Comparison of ENCODE assay signal across 22 cellular contexts in genomic region chr4:168955674-168956073, GRCh38. TPM values are rescaled to one million over a fixed set of nuclear protein-coding genes. Genes with fewer than 3 reads are reported as not detected.
DNase-seq lines count a peak whose midpoint lies in the region; ATAC-seq, FAIRE-seq and TF ChIP-seq lines count a peak whose summit lies in the region.
"Had no signal": no experiment of that assay in that cellular context is flagged by ENCODE, and none has a peak within 500 bp of the region (broad histone marks: within the 10 kb centered on the region; RNA-seq: fewer than 3 reads in every experiment).

No MANE protein-coding gene starts in this region.

- CTCF ChIA-PET in mammary epithelial cell (lab: Charles Lee; ENCODE audit: low non-redundant PET) = no interaction called here

- TF ChIP-seq POLR2A in breast epithelium (IDR thresholded peaks at IDR 0.05) = no peak

- no TSS peak for BruUV-seq in mammary epithelial cell (replicated peaks; lab: Mats Ljungman, UMichigan)

- no peak for ATAC-seq in HG02642 (IDR thresholded peaks at IDR 0.05; ENCODE audit: poor library complexity, unreplicated experiment)
- no peak for ATAC-seq in HG02884 (IDR thresholded peaks at IDR 0.05; ENCODE audit: unreplicated experiment)

- H3K4me3 ChIP-seq in mammary epithelial cell (replicated peaks in 1 of 3; ENCODE audit: insufficient read depth in 1 of 3, low read depth in 2 of 3, low read length in 3 of 3) = no peak overlapping the region
- H3K4me3 ChIP-seq in breast epithelium = no peak overlapping the region
- no peak overlapping the region for H3K4me3 ChIP-seq in bronchial epithelial cell (ENCODE audit: low read depth, low read length)
- H3K4me3 ChIP-seq in mesenchymal stem cell (ENCODE audit: insufficient read depth in 1 of 2, low read depth in 1 of 2, low read length in 2 of 2) = no peak overlapping the region
- H3K4me3 ChIP-seq: SJSA1 had no signal

- H3K4me3 Mint-ChIP-seq in type B pancreatic cell = no peak overlapping the region
- H3K4me3 Mint-ChIP-seq: CD4-positive, alpha-beta memory T cell had no signal

- no peak overlapping the region for H2AK5ac ChIP-seq in mesenchymal stem cell (ENCODE audit: low read length, severe bottlenecking)

- H3K4me2 ChIP-seq in mammary epithelial cell (ENCODE audit: insufficient read depth, low read depth, low read length) = no peak overlapping the region
- no peak overlapping the region for H3K4me2 ChIP-seq in mesenchymal stem cell (ENCODE audit: low read length, poor library complexity, severe bottlenecking)

- no peak overlapping the region for H3K14ac ChIP-seq in mesenchymal stem cell (ENCODE audit: low read length in 2 of 2)

- H3K27ac ChIP-seq in mammary epithelial cell (ENCODE audit: insufficient read depth, low read depth, low read length) (no peak overlapping the region), breast epithelium (no peak overlapping the region), mesenchymal stem cell (ENCODE audit: low read length, poor library complexity, severe bottlenecking) (no peak overlapping the region)
- H3K27ac ChIP-seq: HL-60, RWPE1, SJSA1 had no signal

- in situ Hi-C loops in mammary epithelial cell (cut with MboI; ENCODE audit: low sequenced_read_pairs in 2 of 2) = no loop called here

- no peak overlapping the region for H3K23ac ChIP-seq in mesenchymal stem cell (ENCODE audit: low read length in 2 of 2)

- dilution Hi-C loops in mammary epithelial cell (cut with HindIII; ENCODE audit: low sequenced_read_pairs) = no loop called here

- H3K4ac ChIP-seq in mesenchymal stem cell (ENCODE audit: low read depth in 1 of 2, low read length in 2 of 2) = no peak overlapping the region

- peaks cover 9% of the 10 kb centered on the region for H3K9me3 Mint-ChIP-seq in type B pancreatic cell

- H3K18ac ChIP-seq in mesenchymal stem cell (ENCODE audit: low read depth in 1 of 2, low read length in 2 of 2) = no peak overlapping the region

- intact Hi-C loops in mammary epithelial cell (cut with micrococcal nuclease) (no loop called here), breast epithelium (cut with DNase I; ENCODE audit: low total_unique reads) (no loop called here)

- no peak overlapping the region for H2BK5ac ChIP-seq in mesenchymal stem cell (ENCODE audit: low read depth, low read length, poor library complexity, severe bottlenecking)

- H3K27me3 Mint-ChIP-seq in type B pancreatic cell = no peaks in the 10 kb centered on the region

- H4K20me1 ChIP-seq in mammary epithelial cell (ENCODE audit: insufficient read depth, low read length) = no peaks in the 10 kb centered on the region

- H2AFZ ChIP-seq in mammary epithelial cell (ENCODE audit: low read depth, low read length) = no peak overlapping the region
- no peak overlapping the region for H2AFZ ChIP-seq in mesenchymal stem cell (ENCODE audit: low read depth, low read length)

- H2BK15ac ChIP-seq in mesenchymal stem cell (ENCODE audit: low read depth, poor library complexity, severe bottlenecking) = no peak overlapping the region

- no peaks in the 10 kb centered on the region for H3K4me1 Mint-ChIP-seq in type B pancreatic cell (ENCODE audit: unreplicated experiment)

- H3K36me3 Mint-ChIP-seq in type B pancreatic cell = peaks cover 19% of the 10 kb centered on the region

- peak; percentile 35 for DNase-seq in mammary epithelial cell
- no peak for DNase-seq in breast epithelium (ENCODE audit: low spot score in 2 of 2)
- peak; percentile 13 for DNase-seq in bronchial epithelial cell (ENCODE audit: low read depth)
- peak; percentile 13 for DNase-seq in mesenchymal stem cell
- no peak for DNase-seq in type B pancreatic cell (ENCODE audit: extremely low spot score, unreplicated experiment)
- DNase-seq in HPDE6-E6E7 (ENCODE audit: extremely low spot score) = no peak
- DNase-seq: 8988T; Calu3; CD4-positive, alpha-beta memory T cell; DMS79; MV-4-11; NCI-H1417; NCI-H187 treated with DMSO at 0.1 percent for 48 hours; NCI-H446 treated with DMSO at 0.1 percent for 48 hours; NCI-H748 treated with DMSO at 0.1 percent for 48 hours; OCI-M1 had no signal

- no peaks in the 10 kb centered on the region for H3K79me1 ChIP-seq in mesenchymal stem cell (replicated peaks; ENCODE audit: low read length, poor library complexity, severe bottlenecking)

- no peak overlapping the region for H4K8ac ChIP-seq in mesenchymal stem cell (ENCODE audit: low read length)

- no peak overlapping the region for H2BK12ac ChIP-seq in mesenchymal stem cell (ENCODE audit: low read length in 2 of 2)

- H2BK120ac ChIP-seq in mesenchymal stem cell (ENCODE audit: low read depth, low read length) = no peak overlapping the region

- no peaks in the 10 kb centered on the region for H3K27me3 ChIP-seq in mammary epithelial cell (ENCODE audit: insufficient read depth, low read length)
- H3K27me3 ChIP-seq in breast epithelium = no peaks in the 10 kb centered on the region
- no peaks in the 10 kb centered on the region for H3K27me3 ChIP-seq in bronchial epithelial cell (ENCODE audit: control insufficient read depth, insufficient read depth, low read length)
- H3K27me3 ChIP-seq in mesenchymal stem cell (ENCODE audit: control insufficient read depth in 1 of 2, insufficient read depth in 1 of 2, low read length in 2 of 2) = no peaks in the 10 kb centered on the region
- H3K27me3 ChIP-seq: SJSA1 had no signal

- H3K36me3 ChIP-seq in mammary epithelial cell (ENCODE audit: insufficient read depth, low read length) (no peaks in the 10 kb centered on the region), breast epithelium (no peaks in the 10 kb centered on the region), bronchial epithelial cell (ENCODE audit: control insufficient read depth, insufficient read depth, low read length) (no peaks in the 10 kb centered on the region), mesenchymal stem cell (ENCODE audit: control insufficient read depth in 1 of 2, insufficient read depth in 2 of 2, low read depth in 1 of 2, low read length in 2 of 2) (peaks cover 0 to 4% of the 10 kb centered on the region in 2 experiments)
- H3K36me3 ChIP-seq: SJSA1 had no signal

- no peak overlapping the region for H4K91ac ChIP-seq in mesenchymal stem cell (ENCODE audit: low read length)

- FAIRE-seq in bronchial epithelial cell (lab: Jason Lieb, UNC) = no peak
- FAIRE-seq: H1 had no signal

- no peaks in the 10 kb centered on the region for H3K79me2 ChIP-seq in mammary epithelial cell (ENCODE audit: insufficient read depth, low read length)

- WGBS in mammary epithelial cell (ENCODE audit: low coverage, missing lambda C conversion rate) = 100% methylated on average over 2 of the region's 2 CpGs
- WGBS in mesenchymal stem cell = 86% methylated on average over 1 of the region's 2 CpGs

- TF ChIP-seq CTCF in mammary epithelial cell (conservative IDR thresholded peaks at IDR 0.05 in 1 of 2, IDR thresholded peaks at IDR 0.05 in 1 of 2; ENCODE audit: extremely low read depth in 1 of 2, insufficient read depth in 1 of 2, low read depth in 1 of 2, low read length in 2 of 2) = no peak
- no peak for TF ChIP-seq CTCF in breast epithelium (IDR thresholded peaks at IDR 0.05)
- no peak for TF ChIP-seq CTCF in bronchial epithelial cell (IDR thresholded peaks at IDR 0.05; ENCODE audit: insufficient read depth, low read length, severe bottlenecking)
- TF ChIP-seq CTCF in type B pancreatic cell (conservative IDR thresholded peaks at IDR 0.05) = no peak

- no peaks in the 10 kb centered on the region for H3K9me3 ChIP-seq in mammary epithelial cell (replicated peaks; ENCODE audit: insufficient read depth, low read length)
- no peaks in the 10 kb centered on the region for H3K9me3 ChIP-seq in breast epithelium
- no peaks in the 10 kb centered on the region for H3K9me3 ChIP-seq in mesenchymal stem cell (ENCODE audit: control insufficient read depth, low read length)
- H3K9me3 ChIP-seq: SJSA1 had no signal

- no peak overlapping the region for H3K9ac ChIP-seq in mammary epithelial cell (ENCODE audit: insufficient read depth, low read length)
- no peak overlapping the region for H3K9ac ChIP-seq in mesenchymal stem cell (ENCODE audit: low read length)

- H3K27ac Mint-ChIP-seq in type B pancreatic cell = no peak overlapping the region
- H3K27ac Mint-ChIP-seq: CD4-positive, alpha-beta memory T cell had no signal

- H3K4me1 ChIP-seq in mammary epithelial cell (ENCODE audit: insufficient read depth, low read length) = peaks cover 7% of the 10 kb centered on the region
- H3K4me1 ChIP-seq in breast epithelium = no peaks in the 10 kb centered on the region
- no peaks in the 10 kb centered on the region for H3K4me1 ChIP-seq in mesenchymal stem cell (ENCODE audit: control insufficient read depth, insufficient read depth, low read depth, low read length)
- H3K4me1 ChIP-seq: SJSA1 had no signal

RNA-seq across cellular contexts. Expression of gene CBR4, which starts 54.4 kb away (rescaled TPM):
- 10 to 100 TPM; 19.0 to 24.4 TPM for total RNA-seq in mammary epithelial cell
- polyA plus RNA-seq in mammary epithelial cell = 2.9 TPM
- polyA minus RNA-seq in mammary epithelial cell = 5.1 TPM
- total RNA-seq in breast epithelium = 10 to 100 TPM; 19.8 to 46.0 (median 31.5) TPM
- 9.5 and 14.7 TPM in 2 replicates for total RNA-seq in bronchial epithelial cell
- polyA plus RNA-seq in mesenchymal stem cell (2013, experiment 1 of 2) = 6.7 TPM
- 6.3 TPM for polyA plus RNA-seq in mesenchymal stem cell (2013, experiment 2 of 2)
- total RNA-seq in type B pancreatic cell (ENCODE audit: low replicate concordance) = 25.8 and 42.6 TPM in 2 replicates

Comparison
In these comparisons a context has a peak if more than half of its experiments do, and no peak if none do; other contexts are left out.
1. DNase-seq: peak in mammary epithelial cell (single experiment), bronchial epithelial cell (single experiment) and mesenchymal stem cell (single experiment); none in breast epithelium (0 of 2), type B pancreatic cell (single experiment) and HPDE6-E6E7 (single experiment).